Comparison of ENCODE assay signal across 14 cellular contexts in genomic region chr1:115314765-115315164, GRCh38. TPM values are rescaled to one million over a fixed set of nuclear protein-coding genes. Genes with fewer than 3 reads are reported as not detected.
DNase-seq lines count a peak whose midpoint lies in the region; ATAC-seq and TF ChIP-seq lines count a peak whose summit lies in the region.
"Had no signal": no experiment of that assay in that cellular context is flagged by ENCODE, and none has a peak within 500 bp of the region (broad histone marks: within the 10 kb centered on the region; RNA-seq: fewer than 3 reads in every experiment).

No MANE protein-coding gene starts in this region.

- H3K27me3 Mint-ChIP-seq in CD4-positive, alpha-beta T cell, result peaks cover 20% of the 10 kb centered on the region

- no peaks in the 10 kb centered on the region for H3K36me3 Mint-ChIP-seq in CD4-positive, alpha-beta T cell (ENCODE audit: low read depth)
- H3K36me3 Mint-ChIP-seq: activated naive CD4-positive, alpha-beta T cell treated with anti-CD3 and anti-CD28 coated beads, Interleukin-2, amount 50 U/mL, for 72 hours had no signal

- CTCF ChIA-PET in BJ (lab: Yijun Ruan, JAX), result interaction anchor here (0.7 to 3.6 kb wide), 6 partner anchors 10 to 1196 kb away, joined by 3 to 21 read pairs (median 4); no protein-coding TSS in a partner anchor
- CTCF ChIA-PET in CD4-positive, alpha-beta T cell (lab: Charles Lee), result no interaction called here

- H3K4me3 ChIP-seq in BJ (ENCODE audit: low read depth, low read length) (no peak overlapping the region), BE2C (ENCODE audit: low read depth, low read length) (no peak overlapping the region)
- H3K4me3 ChIP-seq: MG63 had no signal

- no peak for ATAC-seq in HG03045 (IDR thresholded peaks at IDR 0.05; ENCODE audit: unreplicated experiment)
- no peak for ATAC-seq in CD4-positive, alpha-beta T cell (ENCODE audit: poor library complexity)
- ATAC-seq: activated naive CD4-positive, alpha-beta T cell treated with anti-CD3 and anti-CD28 coated beads, Interleukin-2, amount 50 U/mL, for 72 hours; stimulated activated naive CD8-positive, alpha-beta T cell treated with anti-CD3 and anti-CD28 coated beads, Interleukin-15, Interleukin-2, amounts not matched to agents 100 U/mL and 50 U/mL, for 24 hours had no signal

- H3K27ac ChIP-seq in CD4-positive, alpha-beta T cell (ENCODE audit: low read depth, low read length), result no peak overlapping the region

- no peaks in the 10 kb centered on the region for H3K27me3 ChIP-seq in BJ (ENCODE audit: control insufficient read depth, insufficient read depth, low read length)
- H3K27me3 ChIP-seq in BE2C, result no peaks in the 10 kb centered on the region
- no peaks in the 10 kb centered on the region for H3K27me3 ChIP-seq in CD4-positive, alpha-beta T cell (ENCODE audit: control insufficient read depth, insufficient read depth, low read length)
- H3K27me3 ChIP-seq: MG63 had no signal

- TF ChIP-seq CTCF in BJ (IDR thresholded peaks at IDR 0.05; ENCODE audit: insufficient read depth, low read depth, low read length) (no peak), BE2C (IDR thresholded peaks at IDR 0.05; ENCODE audit: low read depth, low read length) (no peak)
- no peak for TF ChIP-seq CTCF in CD4-positive, alpha-beta T cell (IDR thresholded peaks at IDR 0.05)

- POLR2A ChIA-PET in BJ (lab: Charles Lee), result no interaction called here
- POLR2A ChIA-PET in CD4-positive, alpha-beta T cell (lab: Charles Lee), result no interaction called here

- intact Hi-C loops in CD4-positive, alpha-beta T cell (cut with DNase I, micrococcal nuclease), result no loop called here

- 0 out of 2 replicates have a peak, but pooled peaks cover 3% of the 10 kb centered on the region for H3K36me3 ChIP-seq in BJ (ENCODE audit: control insufficient read depth, insufficient read depth, low read length)
- H3K36me3 ChIP-seq in BE2C, result no peaks in the 10 kb centered on the region
- H3K36me3 ChIP-seq: MG63 had no signal

- H3K9me3 ChIP-seq in BE2C, result no peaks in the 10 kb centered on the region
- no peaks in the 10 kb centered on the region for H3K9me3 ChIP-seq in CD4-positive, alpha-beta T cell (ENCODE audit: control insufficient read depth, low read length)
- H3K9me3 ChIP-seq: MG63 had no signal

- H3K9me3 Mint-ChIP-seq in CD4-positive, alpha-beta T cell, result no peaks in the 10 kb centered on the region
- H3K9me3 Mint-ChIP-seq: activated naive CD4-positive, alpha-beta T cell treated with anti-CD3 and anti-CD28 coated beads, Interleukin-2, amount 50 U/mL, for 72 hours had no signal

- DNase-seq in BJ (ENCODE audit: low read depth) (peak; percentile 65), NCI-H226 (peak; percentile 93), dedifferentiated amniotic fluid mesenchymal stem cell (ENCODE audit: extremely low spot score) (peak; percentile 66), myocyte (ENCODE audit: low read depth) (peak; percentile 51), BE2C (no peak), RPMI8226 (no peak)
- no peak for DNase-seq in CD4-positive, alpha-beta T cell
- DNase-seq: effector CD8-positive, alpha-beta T cell; MG63; stimulated activated CD4-positive, alpha-beta T cell treated with anti-CD3 and anti-CD28 coated beads, Interleukin-1b, Interleukin-23, amount 100 ng/mL, for 48 hours; stimulated activated naive CD8-positive, alpha-beta T cell treated with anti-CD3 and anti-CD28 coated beads, Interleukin-15, Interleukin-2, amounts not matched to agents 100 U/mL and 50 U/mL, for 24 hours; T-helper 1 cell had no signal

- no peaks in the 10 kb centered on the region for H3K4me1 Mint-ChIP-seq in CD4-positive, alpha-beta T cell (ENCODE audit: low read depth)

- H3K4me1 ChIP-seq in BE2C, result no peaks in the 10 kb centered on the region; the same call in 1 of the 2 replicates

- no peak overlapping the region for H3K4me3 Mint-ChIP-seq in CD4-positive, alpha-beta T cell

- H3K27ac Mint-ChIP-seq in CD4-positive, alpha-beta T cell, result no peak overlapping the region
- H3K27ac Mint-ChIP-seq: activated naive CD4-positive, alpha-beta T cell treated with anti-CD3 and anti-CD28 coated beads, Interleukin-2, amount 50 U/mL, for 72 hours had no signal

RNA-seq across cellular contexts. Expression of gene NGF, which starts 23.3 kb away (rescaled TPM):
- polyA plus RNA-seq in BJ (2011; rRNA removed), result 42.4 and 49.6 TPM in 2 replicates
- polyA minus RNA-seq in BJ (2011; rRNA and poly(A)+ RNA removed), result 21.2 and 25.0 TPM in 2 replicates
- total RNA-seq in myocyte, result 0.51 TPM in 1 of 2 replicates, not detected in the other
- 2.8 TPM for polyA plus RNA-seq in myocyte (2012)
- not detected for polyA plus RNA-seq in BE2C (2012; ENCODE audit: insufficient read depth, insufficient read length, low read depth)
- not detected for total RNA-seq in CD4-positive, alpha-beta T cell
- total RNA-seq: activated naive CD4-positive, alpha-beta T cell treated with anti-CD3 and anti-CD28 coated beads, Interleukin-2, amount 50 U/mL, for 72 hours had no signal

Comparison
In these comparisons a context has a peak if more than half of its experiments do, and no peak if none do; other contexts are left out.
1. DNase-seq: peak in BJ (single experiment), NCI-H226 (single experiment), dedifferentiated amniotic fluid mesenchymal stem cell (single experiment) and myocyte (single experiment); none in BE2C (single experiment), CD4-positive, alpha-beta T cell (0 of 10) and RPMI8226 (single experiment).